22 cellular contexts compared by ENCODE assay signal in the genomic region with DNA sequence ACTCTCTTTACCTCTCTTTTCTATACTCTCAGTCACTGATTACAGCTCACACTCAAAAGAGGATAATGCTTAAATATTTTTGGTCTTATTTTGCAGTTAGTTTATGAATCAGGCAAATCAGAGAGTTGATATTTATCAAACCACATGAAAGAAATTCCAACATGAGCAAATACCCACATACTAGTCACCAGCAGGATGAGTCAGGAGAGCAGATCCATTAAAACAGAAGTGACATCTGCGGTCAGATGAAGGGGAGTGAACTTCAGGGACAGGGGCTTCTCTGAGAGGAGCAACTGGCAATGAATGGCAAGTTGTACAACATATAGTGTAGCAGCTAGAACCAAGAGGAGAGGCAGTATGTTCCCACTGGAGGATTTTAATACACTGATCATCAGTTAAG.
DNase-seq lines count a peak whose midpoint lies in the region; ATAC-seq, FAIRE-seq and TF ChIP-seq lines count a peak whose summit lies in the region.
"Had no signal": no experiment of that assay in that cellular context is flagged by ENCODE, and none has a peak within 500 bp of the region (broad histone marks: within the 10 kb centered on the region; RNA-seq: fewer than 3 reads in every experiment).

No MANE protein-coding gene starts in this region.

- H3K4me1 ChIP-seq in K562 (replicated peaks in 1 of 2; ENCODE audit: control insufficient read depth in 2 of 2, insufficient read depth in 2 of 2, low read length in 2 of 2): no peaks in the 10 kb centered on the region; a peak in 1 of 5 replicates
- H3K4me1 ChIP-seq: prostate gland had no signal

- no peak overlapping the region for H3K9ac ChIP-seq in K562 (ENCODE audit: insufficient read depth in 1 of 2, low read depth in 2 of 2, low read length in 2 of 2)
- H3K9ac ChIP-seq: KMS-11 had no signal

- peak overlapping the region; percentile 65 for H3K27ac Mint-ChIP-seq in mesothelial cell of epicardium
- H3K27ac Mint-ChIP-seq: activated CD8-positive, alpha-beta T cell treated with anti-CD3 and anti-CD28 coated beads for 36 hours; dendritic cell treated with granulocyte-macrophage colony-stimulating factor and Interleukin-4, amounts not matched to agents 40 ng/mL and 50 ng/mL, for 4 days; stimulated activated naive B cell treated with anti-CD40 and anti-IgM and Interleukin-4, amounts not matched to agents 10 μg/mL and 1 μg/mL and 100 μg/mL, for 72 hours had no signal

- no peak overlapping the region for H3K4me2 ChIP-seq in K562 (ENCODE audit: insufficient read depth, low read length)
- H3K4me2 ChIP-seq: hepatocyte, KMS-11 had no signal

- POLR2A ChIA-PET in K562 (lab: Yijun Ruan, JAX): no interaction called here

- no peak for TF ChIP-seq RAD21 in K562 (CRISPR knock-in tag; conservative IDR thresholded peaks at IDR 0.05 in 1 of 2, IDR thresholded peaks at IDR 0.05 in 1 of 2)

- 10% methylated on average over 1 of the region's 1 CpG for WGBS in K562 (ENCODE audit: insufficient coverage, low coverage, missing lambda C conversion rate)

- H3K36me3 Mint-ChIP-seq in mesothelial cell of epicardium: peaks cover 3% of the 10 kb centered on the region
- H3K36me3 Mint-ChIP-seq: stimulated activated naive B cell treated with anti-CD40 and anti-IgM and Interleukin-4, amounts not matched to agents 10 μg/mL and 1 μg/mL and 100 μg/mL, for 72 hours had no signal

- no peaks in the 10 kb centered on the region for H3K27me3 ChIP-seq in K562 (ENCODE audit: control insufficient read depth in 2 of 2, insufficient read depth in 2 of 2, low read length in 2 of 2)
- H3K27me3 ChIP-seq: cardiac muscle cell, hepatocyte had no signal

- intact Hi-C loops in K562 (cut with micrococcal nuclease): no loop called here

- no peaks in the 10 kb centered on the region for H4K20me1 ChIP-seq in K562 (replicated peaks; ENCODE audit: control insufficient read depth, insufficient read depth, low read length)

- H3K4me3 ChIP-seq in K562: no peak overlapping the region
- H3K4me3 ChIP-seq: cardiac muscle cell, hepatocyte, prostate gland had no signal

- TF ChIP-seq EP300 in K562 (IDR thresholded peaks at IDR 0.05; ENCODE audit: low read length): no peak

- no peak overlapping the region for H2AFZ ChIP-seq in K562 (ENCODE audit: low read depth, low read length)
- H2AFZ ChIP-seq: hepatocyte had no signal

- no peaks in the 10 kb centered on the region for H3K36me3 ChIP-seq in K562 (ENCODE audit: control insufficient read depth, insufficient read depth, low read length)
- H3K36me3 ChIP-seq: cardiac muscle cell, prostate gland had no signal

- BruUV-seq in K562 (replicated peaks; lab: Mats Ljungman, UMichigan): no TSS peak

- no peak for TF ChIP-seq POLR2A in K562 (conservative IDR thresholded peaks at IDR 0.05)

- CTCF ChIA-PET in K562 (lab: Yijun Ruan, JAX; ENCODE audit: low intra/inter-chr PET ratio): no interaction called here

- peak; percentile 92 for DNase-seq in HS-27A (ENCODE audit: low read depth)
- DNase-seq in OCI-M1 (lab: John Stamatoyannopoulos, UW): peak; percentile 56
- DNase-seq in K562 (ENCODE audit: extremely low read depth in 1 of 4, low spot score in 3 of 4): no peak
- DNase-seq in mesothelial cell of epicardium (ENCODE audit: low spot score in 2 of 2, unreplicated experiment in 2 of 2): no peak
- no peak for DNase-seq in NOMO-1 (lab: John Stamatoyannopoulos, UW; ENCODE audit: unreplicated experiment in 2 of 2)
- DNase-seq in stimulated activated CD4-positive, alpha-beta T cell treated with anti-CD3 and anti-CD28 coated beads, Interleukin-2, amount 100 ng/mL, for 24 hours: no peak
- DNase-seq in NCI-H2171 treated with DMSO at 0.1 percent for 48 hours (lab: John Stamatoyannopoulos, UW): no peak
- DNase-seq in GM13977 (ENCODE audit: low spot score): no peak
- DNase-seq: activated CD8-positive, alpha-beta T cell treated with anti-CD3 and anti-CD28 coated beads for 36 hours; activated gamma-delta T cell treated with Interleukin-2 at 50 U/mL for 16 hours; activated T-cell treated with anti-CD3 and anti-CD28 coated beads for 4 hours; left ventricle myocardium superior; NCI-H524 treated with DMSO at 0.1 percent for 48 hours; stimulated activated naive B cell treated with anti-CD40 and anti-IgM and Interleukin-4, amounts not matched to agents 10 μg/mL and 1 μg/mL and 100 μg/mL, for 72 hours; SW 1271 had no signal

- peaks cover 36% of the 10 kb centered on the region for H3K4me1 Mint-ChIP-seq in mesothelial cell of epicardium
- H3K4me1 Mint-ChIP-seq: stimulated activated naive B cell treated with anti-CD40 and anti-IgM and Interleukin-4, amounts not matched to agents 10 μg/mL and 1 μg/mL and 100 μg/mL, for 72 hours had no signal

- in situ Hi-C loops in K562 (cut with MboI): no loop called here
- in situ Hi-C loops in GM13977 (cut with MboI; ENCODE audit: low pct_unique_long_range_greater_than_20kb, low sequenced_read_pairs, unreplicated experiment): no loop called here

- peaks cover 27% of the 10 kb centered on the region for H3K9me3 Mint-ChIP-seq in mesothelial cell of epicardium
- H3K9me3 Mint-ChIP-seq: activated CD8-positive, alpha-beta T cell treated with anti-CD3 and anti-CD28 coated beads for 36 hours had no signal

- ATAC-seq in K562: no peak
- ATAC-seq: activated CD8-positive, alpha-beta T cell treated with anti-CD3 and anti-CD28 coated beads for 36 hours; left ventricle myocardium superior; Right ventricle myocardium inferior; stimulated activated naive B cell treated with anti-CD40 and anti-IgM and Interleukin-4, amounts not matched to agents 10 μg/mL and 1 μg/mL and 100 μg/mL, for 72 hours had no signal

- H3K9me1 ChIP-seq in K562 (ENCODE audit: control insufficient read depth, insufficient read depth, low read length): no peaks in the 10 kb centered on the region

- H3K27me3 Mint-ChIP-seq in mesothelial cell of epicardium (ENCODE audit: low read depth): no peaks in the 10 kb centered on the region
- H3K27me3 Mint-ChIP-seq: activated CD8-positive, alpha-beta T cell treated with anti-CD3 and anti-CD28 coated beads for 36 hours; dendritic cell treated with granulocyte-macrophage colony-stimulating factor and Interleukin-4, amounts not matched to agents 40 ng/mL and 50 ng/mL, for 4 days; stimulated activated naive B cell treated with anti-CD40 and anti-IgM and Interleukin-4, amounts not matched to agents 10 μg/mL and 1 μg/mL and 100 μg/mL, for 72 hours had no signal

- no peaks in the 10 kb centered on the region; the same call in 1 of the 2 replicates for H3K9me3 ChIP-seq in K562 (replicated peaks; ENCODE audit: control insufficient read depth, insufficient read depth, low read depth, low read length)
- H3K9me3 ChIP-seq: prostate gland had no signal

- no peak overlapping the region for H3K27ac ChIP-seq in K562 (ENCODE audit: extremely low read depth, low read depth, low read length)
- H3K27ac ChIP-seq: cardiac muscle cell, hepatocyte, KMS-11, prostate gland had no signal

- no peak for TF ChIP-seq CTCF in K562 (IDR thresholded peaks at IDR 0.05 in 2 of 3, conservative IDR thresholded peaks at IDR 0.05 in 1 of 3; ENCODE audit: insufficient read depth in 2 of 3, low read depth in 1 of 3, low read length in 3 of 3)
- no peak for TF ChIP-seq CTCF in mesothelial cell of epicardium (IDR thresholded peaks at IDR 0.05; ENCODE audit: unreplicated experiment)
- no peak for TF ChIP-seq CTCF in GM13977 (IDR thresholded peaks at IDR 0.05; ENCODE audit: extremely low read depth, insufficient read depth, missing control alignments)

- no peaks in the 10 kb centered on the region for H3K79me2 ChIP-seq in K562 (ENCODE audit: control insufficient read depth, insufficient read depth, low read length)
- H3K79me2 ChIP-seq: hepatocyte had no signal

- H3K4me3 Mint-ChIP-seq in mesothelial cell of epicardium: no peak overlapping the region
- H3K4me3 Mint-ChIP-seq: activated CD8-positive, alpha-beta T cell treated with anti-CD3 and anti-CD28 coated beads for 36 hours; dendritic cell treated with granulocyte-macrophage colony-stimulating factor and Interleukin-4, amounts not matched to agents 40 ng/mL and 50 ng/mL, for 4 days; stimulated activated naive B cell treated with anti-CD40 and anti-IgM and Interleukin-4, amounts not matched to agents 10 μg/mL and 1 μg/mL and 100 μg/mL, for 72 hours had no signal

- peak; percentile 37 for FAIRE-seq in K562 (lab: Jason Lieb, UNC)
- FAIRE-seq: H54 had no signal

TF ChIP-seq in K562, 482 proteins besides CTCF, POLR2A, EP300 and RAD21:
- TF ChIP-seq TEAD4 (IDR thresholded peaks at IDR 0.05; ENCODE audit: low read length) (peak; percentile 37; the same call in 1 of the 2 replicates), TEAD4 (CRISPR knock-in tag; IDR thresholded peaks at IDR 0.05; ENCODE audit: borderline replicate concordance) (no peak), TCF7 (IDR thresholded peaks at IDR 0.05; ENCODE audit: borderline replicate concordance) (peak; percentile 44; the same call in 1 of the 2 replicates), ZNF253 (CRISPR knock-in tag; conservative IDR thresholded peaks at IDR 0.05) (no peak), SMARCA5 (IDR thresholded peaks at IDR 0.05) (no peak), EP400 (IDR thresholded peaks at IDR 0.05) (no peak), GTF2A2 (tag; IDR thresholded peaks at IDR 0.05) (no peak), ZNF764 (CRISPR knock-in tag; IDR thresholded peaks at IDR 0.05; ENCODE audit: low read depth) (no peak)
- TF ChIP-seq, protein P1, sequence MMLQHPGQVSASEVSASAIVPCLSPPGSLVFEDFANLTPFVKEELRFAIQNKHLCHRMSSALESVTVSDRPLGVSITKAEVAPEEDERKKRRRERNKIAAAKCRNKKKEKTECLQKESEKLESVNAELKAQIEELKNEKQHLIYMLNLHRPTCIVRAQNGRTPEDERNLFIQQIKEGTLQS (IDR thresholded peaks at IDR 0.05): peak; percentile 11; the same call in 1 of the 2 replicates
- TF ChIP-seq, protein P1 (CRISPR knock-in tag; conservative IDR thresholded peaks at IDR 0.05): no peak

Comparison
In these comparisons a context has a peak if more than half of its experiments do, and no peak if none do; other contexts are left out.
1. DNase-seq: peak in HS-27A (single experiment) and OCI-M1 (single experiment); none in K562 (0 of 4), mesothelial cell of epicardium (0 of 2), NOMO-1 (0 of 2), stimulated activated CD4-positive, alpha-beta T cell treated with anti-CD3 and anti-CD28 coated beads, Interleukin-2, amount 100 ng/mL, for 24 hours (0 of 2), NCI-H2171 treated with DMSO at 0.1 percent for 48 hours (single experiment) and GM13977 (single experiment).